Comparison of ENCODE assay signal across 20 cellular contexts in genomic region chr6:135258970-135259369, GRCh38.
"Had no signal": no experiment of that assay in that cellular context is flagged by ENCODE, and none has a peak within 500 bp of the region (broad histone marks: within the 10 kb centered on the region; RNA-seq: fewer than 3 reads in every experiment).

No MANE protein-coding gene starts in this region.

- H3K4me3 ChIP-seq: esophagus squamous epithelium, neural progenitor cell, smooth muscle cell, testis had no signal

- DNase-seq: activated CD4-positive, alpha-beta T cell treated with anti-CD3 and anti-CD28 coated beads, Interleukin-2, amount 10 ng/mL, durations not matched to agents 24 days and 14 days; activated CD4-positive, CD25-positive, alpha-beta regulatory T cell; activated CD8-positive, alpha-beta memory T cell treated with anti-CD3 and anti-CD28 coated beads, Interleukin-2, amount 50 U/mL, for 48 hours; activated CD8-positive, alpha-beta T cell treated with anti-CD3 and anti-CD28 coated beads, Interleukin-2, amount 10 ng/mL, durations not matched to agents 7 days and 5 days; activated effector memory CD4-positive, alpha-beta T cell treated with anti-CD3 and anti-CD28 coated beads, Interleukin-2, amount 50 U/mL, for 16 hours; activated naive CD4-positive, alpha-beta T cell treated with anti-CD3 and anti-CD28 coated beads, Interleukin-2, amount 50 U/mL, for 16 hours; activated T-cell treated with anti-CD3 and anti-CD28 coated beads, Interleukin-2, amount 50 U/mL, for 48 hours; aorta; cortex of kidney; esophagus squamous epithelium; immature natural killer cell; kidney glomerular epithelial cell; mesenchymal stem cell; naive thymus-derived CD4-positive, alpha-beta T cell; stimulated activated CD4-positive, alpha-beta T cell treated with anti-CD3 and anti-CD28 coated beads, Interleukin-4, amount 100 ng/mL, for 1 hour; T1000; testis had no signal

- H2AFZ ChIP-seq: neural progenitor cell had no signal

- H3K27ac ChIP-seq: esophagus squamous epithelium, neural progenitor cell, testis had no signal

- H3K27me3 ChIP-seq: esophagus squamous epithelium, neural progenitor cell, testis had no signal

- H3K9ac ChIP-seq: neural progenitor cell had no signal

- H3K9me3 ChIP-seq: esophagus squamous epithelium, testis had no signal

- ATAC-seq: activated CD8-positive, alpha-beta T cell treated with anti-CD3 and anti-CD28 coated beads, Interleukin-2, amount 10 ng/mL, durations not matched to agents 7 days and 5 days; naive thymus-derived CD4-positive, alpha-beta T cell; sciatic nerve had no signal

- H3K4me1 ChIP-seq: testis had no signal

- H3K4me2 ChIP-seq: neural progenitor cell, smooth muscle cell had no signal

- H3K36me3 ChIP-seq: esophagus squamous epithelium, neural progenitor cell had no signal
